In the genomic region with DNA sequence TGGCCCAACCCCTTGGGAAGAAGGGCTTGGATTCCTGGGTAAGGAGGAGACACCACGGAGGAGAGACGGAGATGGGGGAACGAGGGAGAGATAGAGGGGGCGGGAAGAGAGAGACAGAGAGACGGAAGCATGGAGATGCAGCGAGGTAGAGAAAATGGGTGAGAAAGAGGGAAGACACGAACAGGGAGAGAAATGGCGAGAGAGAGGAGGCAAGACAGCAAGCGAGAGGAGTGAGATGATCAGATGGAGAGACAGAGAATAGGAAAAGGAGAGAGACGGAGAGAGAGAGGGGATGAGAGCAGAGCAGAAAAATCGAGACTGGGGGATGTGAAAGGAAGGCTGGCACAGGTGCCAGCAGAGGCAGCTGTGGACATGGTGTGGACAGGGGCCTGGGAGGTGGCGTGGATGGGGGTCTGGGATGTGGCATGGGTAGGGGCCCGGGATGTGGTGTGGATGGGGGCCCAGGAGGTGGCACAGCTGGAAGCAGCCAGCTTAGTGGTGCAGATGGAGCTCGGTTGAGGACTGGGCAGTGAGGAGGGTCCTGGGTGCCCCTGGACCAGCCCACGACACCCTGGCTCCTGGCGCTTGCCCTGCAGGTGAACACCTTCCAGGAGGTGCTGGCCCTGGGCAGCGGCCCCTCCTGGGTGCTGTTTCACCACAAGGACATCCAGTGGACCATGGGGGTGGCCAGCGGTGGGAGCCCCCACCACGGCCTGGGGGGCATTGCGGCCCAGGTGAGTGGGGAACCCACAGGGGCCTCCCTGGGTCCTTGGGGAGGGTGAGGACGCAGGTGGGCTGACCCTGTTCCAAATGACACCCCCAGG, we compare ENCODE assay signal across 26 cellular contexts. TPM values are rescaled to one million over a fixed set of nuclear protein-coding genes. Genes with fewer than 3 reads are reported as not detected.
DNase-seq lines count a peak whose midpoint lies in the region; ATAC-seq, FAIRE-seq and TF ChIP-seq lines count a peak whose summit lies in the region.
"Had no signal": no experiment of that assay in that cellular context is flagged by ENCODE, and none has a peak within 500 bp of the region (broad histone marks: within the 10 kb centered on the region; RNA-seq: fewer than 3 reads in every experiment).

No MANE protein-coding gene starts in this region.

- no peaks in the 10 kb centered on the region for H3K79me2 ChIP-seq in osteoblast (ENCODE audit: insufficient read depth, low read length)

- H3K4me2 ChIP-seq in osteoblast (ENCODE audit: insufficient read depth, low read length), result no peak overlapping the region
- H3K4me2 ChIP-seq: GM23338, SK-N-SH had no signal

- ATAC-seq in WTC11 (no peak), left colon (no peak), HG03342 (IDR thresholded peaks at IDR 0.05; ENCODE audit: unreplicated experiment) (no peak)

- no peak overlapping the region for H3K27ac ChIP-seq in osteoblast (ENCODE audit: low read depth, low read length)

- no peaks in the 10 kb centered on the region for H3K9me3 Mint-ChIP-seq in activated naive CD4-positive, alpha-beta T cell treated with anti-CD3 and anti-CD28 coated beads, Interleukin-2, amount 50 U/mL, for 24 hours
- peaks cover 4% of the 10 kb centered on the region for H3K9me3 Mint-ChIP-seq in activated naive CD4-positive, alpha-beta T cell treated with anti-CD3 and anti-CD28 coated beads for 36 hours
- 0 out of 2 replicates have a peak, but pooled peaks cover 3% of the 10 kb centered on the region for H3K9me3 Mint-ChIP-seq in WTC11
- H3K9me3 Mint-ChIP-seq: CD4-positive, alpha-beta T cell had no signal

- H3K4me1 Mint-ChIP-seq in activated naive CD4-positive, alpha-beta T cell treated with anti-CD3 and anti-CD28 coated beads, Interleukin-2, amount 50 U/mL, for 24 hours, result no peaks in the 10 kb centered on the region
- no peaks in the 10 kb centered on the region for H3K4me1 Mint-ChIP-seq in activated naive CD4-positive, alpha-beta T cell treated with anti-CD3 and anti-CD28 coated beads for 36 hours (ENCODE audit: low read depth)
- H3K4me1 Mint-ChIP-seq in WTC11, result peaks cover 3% of the 10 kb centered on the region; the same call in 1 of the 2 replicates
- H3K4me1 Mint-ChIP-seq: GM23338 had no signal

- H3K27ac Mint-ChIP-seq in activated naive CD4-positive, alpha-beta T cell treated with anti-CD3 and anti-CD28 coated beads, Interleukin-2, amount 50 U/mL, for 24 hours, result peak overlapping the region; percentile 73
- no peak overlapping the region for H3K27ac Mint-ChIP-seq in activated naive CD4-positive, alpha-beta T cell treated with anti-CD3 and anti-CD28 coated beads for 36 hours
- H3K27ac Mint-ChIP-seq in WTC11, result peak overlapping the region; percentile 74; the same call in 1 of the 2 replicates
- H3K27ac Mint-ChIP-seq: CD4-positive, alpha-beta T cell; GM23338 had no signal

- no peak for DNase-seq in activated naive CD4-positive, alpha-beta T cell treated with anti-CD3 and anti-CD28 coated beads for 36 hours
- no peak for DNase-seq in WTC11 (ENCODE audit: low spot score)
- peak; percentile 4 for DNase-seq in iPS-NIHi11 (ENCODE audit: low spot score)
- peak; percentile 62 for DNase-seq in osteoblast (ENCODE audit: insufficient read length, low spot score, missing footprints)
- no peak for DNase-seq in left colon
- DNase-seq in HTR-8/SVneo (ENCODE audit: insufficient read length, low spot score), result no peak
- DNase-seq: 8988T; ACHN; CD4-positive, alpha-beta T cell; HCEC 1CT; KBM-7; MG63; NCI-H1105 treated with DMSO at 0.1 percent for 48 hours; NCI-H146; NCI-H1930; NCI-H2107; NCI-H524 treated with DMSO at 0.1 percent for 48 hours; NCI-H774; SK-N-SH had no signal

- no peaks in the 10 kb centered on the region for H4K20me1 ChIP-seq in osteoblast (ENCODE audit: insufficient read depth, low read length)

- no peak for FAIRE-seq in HTR-8/SVneo (lab: Jason Lieb, UNC)
- FAIRE-seq: D721Med, GM18507, RCC 7860 had no signal

- CTCF ChIA-PET in activated naive CD4-positive, alpha-beta T cell treated with anti-CD3 and anti-CD28 coated beads for 36 hours (lab: Charles Lee), result no interaction called here
- CTCF ChIA-PET in WTC11 (lab: Charles Lee), result interaction anchor here (1.3 kb wide), 1 partner anchor 19 kb away, joined by 6 read pairs; no protein-coding TSS in a partner anchor

- H3K27me3 ChIP-seq in osteoblast (ENCODE audit: insufficient read depth, low read length), result no peaks in the 10 kb centered on the region
- H3K27me3 ChIP-seq: MG63 had no signal

- intact Hi-C loops in activated naive CD4-positive, alpha-beta T cell treated with anti-CD3 and anti-CD28 coated beads for 36 hours (cut with micrococcal nuclease), result no loop called here
- intact Hi-C loops in left colon (cut with DNase I, micrococcal nuclease), result no loop called here

- H3K4me3 Mint-ChIP-seq in activated naive CD4-positive, alpha-beta T cell treated with anti-CD3 and anti-CD28 coated beads, Interleukin-2, amount 50 U/mL, for 24 hours, result no peak overlapping the region
- H3K4me3 Mint-ChIP-seq in activated naive CD4-positive, alpha-beta T cell treated with anti-CD3 and anti-CD28 coated beads for 36 hours, result no peak overlapping the region
- no peak overlapping the region for H3K4me3 Mint-ChIP-seq in WTC11
- H3K4me3 Mint-ChIP-seq: CD4-positive, alpha-beta T cell; GM23338 had no signal

- no peaks in the 10 kb centered on the region for H3K36me3 Mint-ChIP-seq in activated naive CD4-positive, alpha-beta T cell treated with anti-CD3 and anti-CD28 coated beads, Interleukin-2, amount 50 U/mL, for 24 hours
- H3K36me3 Mint-ChIP-seq in activated naive CD4-positive, alpha-beta T cell treated with anti-CD3 and anti-CD28 coated beads for 36 hours (ENCODE audit: low read depth), result no peaks in the 10 kb centered on the region
- H3K36me3 Mint-ChIP-seq in WTC11, result no peaks in the 10 kb centered on the region

- POLR2A ChIA-PET in WTC11 (lab: Charles Lee), result no interaction called here

- H3K4me3 ChIP-seq in osteoblast (ENCODE audit: insufficient read depth, low read length), result no peak overlapping the region
- H3K4me3 ChIP-seq: GM23338, MG63 had no signal

- H3K27me3 Mint-ChIP-seq in activated naive CD4-positive, alpha-beta T cell treated with anti-CD3 and anti-CD28 coated beads, Interleukin-2, amount 50 U/mL, for 24 hours, result no peaks in the 10 kb centered on the region
- H3K27me3 Mint-ChIP-seq in activated naive CD4-positive, alpha-beta T cell treated with anti-CD3 and anti-CD28 coated beads for 36 hours (ENCODE audit: low read depth), result no peaks in the 10 kb centered on the region
- H3K27me3 Mint-ChIP-seq in WTC11 (ENCODE audit: low read depth), result peaks cover 3% of the 10 kb centered on the region

- peaks cover 2% of the 10 kb centered on the region for H3K9me3 ChIP-seq in osteoblast (ENCODE audit: low read depth, low read length)
- H3K9me3 ChIP-seq: SK-N-SH had no signal

- no peak overlapping the region for H2AFZ ChIP-seq in osteoblast (ENCODE audit: low read length)
- H2AFZ ChIP-seq: GM23338 had no signal

- H3K4me1 ChIP-seq in osteoblast (ENCODE audit: insufficient read depth, low read length), result no peaks in the 10 kb centered on the region

- TF ChIP-seq CTCF in WTC11 (IDR thresholded peaks at IDR 0.05), result no peak
- TF ChIP-seq CTCF in osteoblast (IDR thresholded peaks at IDR 0.05; ENCODE audit: extremely low read depth, low read depth, low read length), result no peak

- no peaks in the 10 kb centered on the region for H3K36me3 ChIP-seq in osteoblast (ENCODE audit: insufficient read depth, low read length)
- H3K36me3 ChIP-seq: MG63 had no signal

TF ChIP-seq in WTC11, 78 proteins besides CTCF, POLR2A, EP300 and RAD21 (continues in another document):
- no peak for TF ChIP-seq ETV6 (CRISPR knock-in tag; IDR thresholded peaks at IDR 0.05)
- TF ChIP-seq NFYB (CRISPR knock-in tag; conservative IDR thresholded peaks at IDR 0.05; ENCODE audit: low read depth), result no peak
- TF ChIP-seq, protein P1, sequence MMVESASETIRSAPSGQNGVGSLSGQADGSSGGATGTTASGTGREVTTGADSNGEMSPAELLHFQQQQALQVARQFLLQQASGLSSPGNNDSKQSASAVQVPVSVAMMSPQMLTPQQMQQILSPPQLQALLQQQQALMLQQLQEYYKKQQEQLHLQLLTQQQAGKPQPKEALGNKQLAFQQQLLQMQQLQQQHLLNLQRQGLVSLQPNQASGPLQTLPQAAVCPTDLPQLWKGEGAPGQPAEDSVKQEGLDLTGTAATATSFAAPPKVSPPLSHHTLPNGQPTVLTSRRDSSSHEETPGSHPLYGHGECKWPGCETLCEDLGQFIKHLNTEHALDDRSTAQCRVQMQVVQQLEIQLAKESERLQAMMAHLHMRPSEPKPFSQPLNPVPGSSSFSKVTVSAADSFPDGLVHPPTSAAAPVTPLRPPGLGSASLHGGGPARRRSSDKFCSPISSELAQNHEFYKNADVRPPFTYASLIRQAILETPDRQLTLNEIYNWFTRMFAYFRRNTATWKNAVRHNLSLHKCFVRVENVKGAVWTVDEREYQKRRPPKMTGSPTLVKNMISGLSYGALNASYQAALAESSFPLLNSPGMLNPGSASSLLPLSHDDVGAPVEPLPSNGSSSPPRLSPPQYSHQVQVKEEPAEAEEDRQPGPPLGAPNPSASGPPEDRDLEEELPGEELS (CRISPR knock-in tag; IDR thresholded peaks at IDR 0.05), result no peak
- TF ChIP-seq GRHL2 (CRISPR knock-in tag; IDR thresholded peaks at IDR 0.05; ENCODE audit: insufficient replicate concordance, severe bottlenecking), result no peak
- no peak for TF ChIP-seq FOXP1 (CRISPR knock-in tag; IDR thresholded peaks at IDR 0.05; ENCODE audit: borderline replicate concordance)
- TF ChIP-seq ZNF317 (CRISPR knock-in tag; IDR thresholded peaks at IDR 0.05; ENCODE audit: borderline replicate concordance, low read depth), result no peak
- TF ChIP-seq OVOL2 (CRISPR knock-in tag; IDR thresholded peaks at IDR 0.05; ENCODE audit: borderline replicate concordance), result no peak
- no peak for TF ChIP-seq JUN (CRISPR knock-in tag; IDR thresholded peaks at IDR 0.05)

RNA-seq across cellular contexts. Expression of gene HPN, which starts 33.9 kb away (rescaled TPM):
- not detected for total RNA-seq in activated naive CD4-positive, alpha-beta T cell treated with anti-CD3 and anti-CD28 coated beads for 36 hours
- 20.8 to 35.5 TPM (median 34.6 TPM) in 3 replicates for total RNA-seq in WTC11 (2021)
- total RNA-seq in osteoblast, result under 0.01 and 0.29 TPM in 2 replicates
- 1 to 10 TPM in 1 of 2 donors, under 1 TPM in 1; 0.95 to 1.1 TPM for total RNA-seq in left colon
- total RNA-seq: CD4-positive, alpha-beta T cell; HT1080 had no signal

RNA-seq across cellular contexts. Expression of gene FXYD3, which starts 40.2 kb away (rescaled TPM):
- not detected for total RNA-seq in activated naive CD4-positive, alpha-beta T cell treated with anti-CD3 and anti-CD28 coated beads for 36 hours
- total RNA-seq in WTC11 (2021) (1.0 to 1.8 TPM (median 1.2 TPM) in 3 replicates), osteoblast (not detected in 2 replicates), left colon (1,000 to 10,000 TPM; 4,169 to 4,218 TPM)
- total RNA-seq: CD4-positive, alpha-beta T cell; GM23338; HT1080 had no signal

RNA-seq across cellular contexts. Expression of gene SCN1B, which starts 45.1 kb away (rescaled TPM):
- under 1 TPM; 0.83 to 0.89 TPM for total RNA-seq in activated naive CD4-positive, alpha-beta T cell treated with anti-CD3 and anti-CD28 coated beads for 36 hours
- total RNA-seq in WTC11 (2021) (4.4 to 8.0 TPM (median 4.8 TPM) in 3 replicates), osteoblast (4.7 and 5.6 TPM in 2 replicates), left colon (1 to 10 TPM; 2.2 to 4.1 TPM)

RNA-seq across cellular contexts. Expression of gene LGI4, which starts 59.4 kb away (rescaled TPM):
- total RNA-seq in activated naive CD4-positive, alpha-beta T cell treated with anti-CD3 and anti-CD28 coated beads for 36 hours, result 1 to 10 TPM; 1.1 to 1.7 TPM
- total RNA-seq in WTC11 (2021) (14.2 to 15.7 TPM (median 15.1 TPM) in 3 replicates), osteoblast (0.59 and 0.72 TPM in 2 replicates), left colon (10 to 100 TPM in 1 of 2 donors, 1 to 10 TPM in 1; 9.7 to 14.2 TPM)
- total RNA-seq: HT1080 had no signal

Comparison
In these comparisons a context has a peak if more than half of its experiments do, and no peak if none do; other contexts are left out.
1. DNase-seq: peak in iPS-NIHi11 (single experiment) and osteoblast (single experiment); none in activated naive CD4-positive, alpha-beta T cell treated with anti-CD3 and anti-CD28 coated beads for 36 hours (single experiment), WTC11 (single experiment), left colon (0 of 2) and HTR-8/SVneo (single experiment).
2. RNA of gene HPN, which starts 33.9 kb away (total RNA-seq): 20.8 to 35.5 TPM in WTC11; 0.95 to 1.1 TPM in left colon, not detected in activated naive CD4-positive, alpha-beta T cell treated with anti-CD3 and anti-CD28 coated beads for 36 hours and under 0.01 to 0.29 TPM in osteoblast; every median in the first group is over 10 times any median in the second.
3. RNA of gene FXYD3, which starts 40.2 kb away (total RNA-seq): 4,169 to 4,218 TPM in left colon; 1.0 to 1.8 TPM in WTC11, not detected in activated naive CD4-positive, alpha-beta T cell treated with anti-CD3 and anti-CD28 coated beads for 36 hours and not detected in osteoblast; every median in the first group is over 1,000 times any median in the second.